ENCODE assay signal across 15 cellular contexts in the genomic region with DNA sequence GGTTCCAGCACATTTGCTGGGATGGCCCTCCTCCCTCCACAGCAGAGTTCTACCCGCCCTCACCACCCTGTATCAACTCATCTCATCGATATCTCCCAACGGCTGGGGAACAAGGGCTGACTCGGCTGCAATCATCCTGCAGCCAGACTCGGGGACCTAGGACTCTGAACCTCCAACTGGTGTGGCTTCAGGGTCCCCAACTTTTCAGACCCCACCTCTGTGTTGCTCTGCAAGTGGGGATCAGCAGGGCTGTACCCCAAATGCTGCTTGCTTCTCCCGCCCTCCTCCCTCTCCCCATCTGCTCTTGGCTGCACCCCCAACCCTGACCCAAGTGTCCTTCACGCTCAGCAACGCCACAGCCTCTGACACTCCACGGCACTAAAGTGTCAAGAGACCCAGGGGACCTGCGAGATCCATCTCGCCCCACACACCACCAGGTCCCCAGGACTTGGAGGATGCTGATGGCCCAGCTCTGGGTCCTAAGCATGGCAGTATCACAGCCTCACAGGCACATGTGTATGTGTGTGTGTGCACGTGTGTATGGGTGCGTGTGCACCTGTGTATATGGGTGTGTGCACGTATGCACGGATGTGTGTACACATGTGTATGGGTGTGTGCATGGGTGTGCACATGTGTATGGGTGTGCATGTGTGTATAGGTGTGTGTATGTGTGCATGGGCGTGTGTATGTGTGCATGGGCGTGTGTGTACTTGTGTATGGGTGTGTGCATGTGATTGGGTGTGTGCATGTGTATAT. TPM values are rescaled to one million over a fixed set of nuclear protein-coding genes. Genes with fewer than 3 reads are reported as not detected.
"Had no signal": no experiment of that assay in that cellular context is flagged by ENCODE, and none has a peak within 500 bp of the region (broad histone marks: within the 10 kb centered on the region; RNA-seq: fewer than 3 reads in every experiment).

No MANE protein-coding gene starts in this region.

- H3K27me3 Mint-ChIP-seq: activated naive CD4-positive, alpha-beta T cell treated with anti-CD3 and anti-CD28 coated beads, Interleukin-2, amount 50 U/mL, for 24 hours; activated T-cell treated with anti-CD3 and anti-CD28 coated beads, Interleukin-2, amount 50 U/mL, for 24 hours; stimulated activated naive CD8-positive, alpha-beta T cell treated with anti-CD3 and anti-CD28 coated beads, Interleukin-15, amount 100 ng/mL, for 72 hours had no signal

- H3K36me3 Mint-ChIP-seq: naive thymus-derived CD8-positive, alpha-beta T cell had no signal

- H3K4me3 ChIP-seq: cardiac muscle cell, hepatocyte, mucosa of descending colon, psoas muscle, testis had no signal

- H3K27ac ChIP-seq: cardiac muscle cell, hepatocyte, psoas muscle, testis had no signal

- ATAC-seq: left lobe of liver; mucosa of descending colon; naive thymus-derived CD8-positive, alpha-beta T cell; psoas muscle; stimulated activated naive CD8-positive, alpha-beta T cell treated with anti-CD3 and anti-CD28 coated beads, Interleukin-15, amount 100 ng/mL, for 72 hours had no signal

- H3K27ac Mint-ChIP-seq: activated naive CD4-positive, alpha-beta T cell treated with anti-CD3 and anti-CD28 coated beads, Interleukin-2, amount 50 U/mL, for 24 hours; activated T-cell treated with anti-CD3 and anti-CD28 coated beads, Interleukin-2, amount 50 U/mL, for 24 hours had no signal

- H3K9me3 Mint-ChIP-seq: activated naive CD4-positive, alpha-beta T cell treated with anti-CD3 and anti-CD28 coated beads, Interleukin-2, amount 50 U/mL, for 24 hours; activated T-cell treated with anti-CD3 and anti-CD28 coated beads, Interleukin-2, amount 50 U/mL, for 24 hours; naive thymus-derived CD8-positive, alpha-beta T cell; stimulated activated naive CD8-positive, alpha-beta T cell treated with anti-CD3 and anti-CD28 coated beads, Interleukin-15, amount 100 ng/mL, for 72 hours had no signal

- H3K27me3 ChIP-seq: hepatocyte, testis had no signal

- H3K4me3 Mint-ChIP-seq: activated naive CD4-positive, alpha-beta T cell treated with anti-CD3 and anti-CD28 coated beads, Interleukin-2, amount 50 U/mL, for 24 hours; activated T-cell treated with anti-CD3 and anti-CD28 coated beads, Interleukin-2, amount 50 U/mL, for 24 hours; stimulated activated naive CD8-positive, alpha-beta T cell treated with anti-CD3 and anti-CD28 coated beads, Interleukin-15, amount 100 ng/mL, for 72 hours had no signal

- H3K9me3 ChIP-seq: mucosa of descending colon, psoas muscle, testis had no signal

- DNase-seq: activated CD4-positive, CD25-positive, alpha-beta regulatory T cell treated with anti-CD3 and anti-CD28 coated beads, Interleukin-2, amount 50 U/mL, for 72 hours; activated T-cell treated with anti-CD3 and anti-CD28 coated beads, Interleukin-2, amount 50 U/mL, for 24 hours; islet precursor cell; mucosa of descending colon; naive thymus-derived CD8-positive, alpha-beta T cell; nucleus accumbens; psoas muscle; stimulated activated CD4-positive, alpha-beta T cell treated with anti-CD3 and anti-CD28 coated beads, Interleukin-1b, Interleukin-23, amount 100 ng/mL, for 48 hours; stimulated activated naive CD8-positive, alpha-beta T cell treated with anti-CD3 and anti-CD28 coated beads, Interleukin-15, amount 100 ng/mL, for 72 hours; T-helper 9 cell; testis had no signal

- H3K4me1 ChIP-seq: psoas muscle, testis had no signal

- H3K36me3 ChIP-seq: cardiac muscle cell had no signal

RNA-seq across cellular contexts. Expression of a gene that starts 26.9 kb away (rescaled TPM):
- total RNA-seq: left lobe of liver, psoas muscle had no signal
- polyA plus RNA-seq: naive thymus-derived CD8-positive, alpha-beta T cell; psoas muscle had no signal
